In genomic region chr3:52089691-52090090, GRCh38 we compare ENCODE assay signal across 1 cellular context.
TF ChIP-seq lines count a peak whose summit lies in the region.

No MANE protein-coding gene starts in this region.

TF ChIP-seq in SK-N-SH treated with all-trans-retinoic acid at 6 μM for 48 hours, 23 proteins besides CTCF, POLR2A, EP300 and RAD21 (continued from another document):
- TF ChIP-seq TSHZ2 (CRISPR knock-in tag; IDR thresholded peaks at IDR 0.05) (no peak), ZFP3 (CRISPR knock-in tag; IDR thresholded peaks at IDR 0.05) (no peak)
